In genomic region chr7:67890316-67890715, GRCh38 we compare ENCODE assay signal across 34 cellular contexts.
"Had no signal": no experiment of that assay in that cellular context is flagged by ENCODE, and none has a peak within 500 bp of the region (broad histone marks: within the 10 kb centered on the region; RNA-seq: fewer than 3 reads in every experiment).

No MANE protein-coding gene starts in this region.

- H3K27me3 ChIP-seq: MG63 had no signal

- H3K4me2 ChIP-seq: KMS-11 had no signal

- H3K27ac ChIP-seq: KMS-11 had no signal

- H3K4me3 ChIP-seq: MG63 had no signal

- H3K36me3 ChIP-seq: MG63 had no signal

- H3K9ac ChIP-seq: KMS-11 had no signal

- DNase-seq: Karpas-422, Kasumi-1, KG1, MG63, MM.1S, MV-4-11, NCI-H1048, NCI-H1092, NCI-H1092 treated with DMSO at 0.1 percent for 48 hours, NCI-H1105, NCI-H1105 treated with DMSO at 0.1 percent for 48 hours, NCI-H1417, NCI-H1417 treated with DMSO at 0.1 percent for 48 hours, NCI-H1436, NCI-H146, NCI-H1694, NCI-H1694 treated with DMSO at 0.1 percent for 48 hours, NCI-H187, NCI-H187 treated with DMSO at 0.1 percent for 48 hours, NCI-H1930, NCI-H2029, NCI-H2029 treated with DMSO at 0.1 percent for 48 hours, NCI-H2081, NCI-H2081 treated with DMSO at 0.1 percent for 48 hours, NCI-H2107, NCI-H2171, NCI-H2227 treated with DMSO at 0.1 percent for 48 hours, NCI-H226, NCI-H345, NCI-H446, NCI-H446 treated with DMSO at 0.1 percent for 48 hours, NCI-H510A, NCI-H510A treated with DMSO at 0.1 percent for 48 hours had no signal

- H3K9me3 ChIP-seq: MG63 had no signal
